Comparison of ENCODE assay signal across 27 cellular contexts in genomic region chr15:26620528-26620927, GRCh38.
"Had no signal": no experiment of that assay in that cellular context is flagged by ENCODE, and none has a peak within 500 bp of the region (broad histone marks: within the 10 kb centered on the region; RNA-seq: fewer than 3 reads in every experiment).

No MANE protein-coding gene starts in this region.

- H3K4me1 Mint-ChIP-seq: activated CD4-positive, alpha-beta T cell treated with anti-CD3 and anti-CD28 coated beads for 36 hours; activated CD8-positive, alpha-beta memory T cell treated with anti-CD3 and anti-CD28 coated beads, Interleukin-2, amount 10 ng/mL, durations not matched to agents 7 days and 5 days; activated naive CD4-positive, alpha-beta T cell treated with anti-CD3 and anti-CD28 coated beads, Interleukin-2, amount 50 U/mL, for 24 hours; activated naive CD8-positive, alpha-beta T cell treated with anti-CD3 and anti-CD28 coated beads, Interleukin-2, amount 50 U/mL, for 24 hours; immature natural killer cell; mesothelial cell of epicardium; naive thymus-derived CD8-positive, alpha-beta T cell; stimulated activated naive B cell treated with anti-CD40 and anti-IgM and Interleukin-4, amounts not matched to agents 10 μg/mL and 1 μg/mL and 100 μg/mL, for 72 hours had no signal

- H3K4me3 ChIP-seq: stomach, thyroid gland, upper lobe of right lung had no signal

- ATAC-seq: activated CD4-positive, alpha-beta T cell treated with anti-CD3 and anti-CD28 coated beads for 36 hours; activated CD8-positive, alpha-beta memory T cell treated with anti-CD3 and anti-CD28 coated beads, Interleukin-2, amount 10 ng/mL, durations not matched to agents 7 days and 5 days; activated CD8-positive, alpha-beta T cell treated with anti-CD3 and anti-CD28 coated beads, Interleukin-2, amount 10 ng/mL, durations not matched to agents 7 days and 5 days; activated naive CD8-positive, alpha-beta T cell treated with anti-CD3 and anti-CD28 coated beads, Interleukin-2, amount 50 U/mL, for 24 hours; left colon; naive thymus-derived CD8-positive, alpha-beta T cell; right cardiac atrium; stimulated activated naive B cell treated with anti-CD40 and anti-IgM and Interleukin-4, amounts not matched to agents 10 μg/mL and 1 μg/mL and 100 μg/mL, for 72 hours; upper lobe of right lung had no signal

- H3K9me3 ChIP-seq: thyroid gland, upper lobe of right lung had no signal

- H3K36me3 ChIP-seq: stomach, thyroid gland, upper lobe of right lung had no signal

- H3K4me1 ChIP-seq: stomach, thyroid gland, upper lobe of right lung had no signal

- H3K36me3 Mint-ChIP-seq: activated CD8-positive, alpha-beta memory T cell treated with anti-CD3 and anti-CD28 coated beads, Interleukin-2, amount 10 ng/mL, durations not matched to agents 7 days and 5 days; activated naive CD4-positive, alpha-beta T cell treated with anti-CD3 and anti-CD28 coated beads, Interleukin-2, amount 50 U/mL, for 24 hours; stimulated activated naive B cell treated with anti-CD40 and anti-IgM and Interleukin-4, amounts not matched to agents 10 μg/mL and 1 μg/mL and 100 μg/mL, for 72 hours had no signal

- H3K27ac Mint-ChIP-seq: activated CD4-positive, alpha-beta T cell treated with anti-CD3 and anti-CD28 coated beads for 36 hours; activated CD8-positive, alpha-beta memory T cell treated with anti-CD3 and anti-CD28 coated beads, Interleukin-2, amount 10 ng/mL, durations not matched to agents 7 days and 5 days; activated CD8-positive, alpha-beta T cell treated with anti-CD3 and anti-CD28 coated beads, Interleukin-2, amount 10 ng/mL, durations not matched to agents 7 days and 5 days; activated naive CD4-positive, alpha-beta T cell treated with anti-CD3 and anti-CD28 coated beads, Interleukin-2, amount 50 U/mL, for 24 hours; activated naive CD8-positive, alpha-beta T cell treated with anti-CD3 and anti-CD28 coated beads, Interleukin-2, amount 50 U/mL, for 24 hours; activated T-helper 2 cell treated with anti-CD3 and anti-CD28 coated beads, Interferon-gamma antibody, Interleukin-2, Interleukin-4, amounts not matched to agents 10 μg/mL and 5 μg/mL and 100 μg/mL, durations not matched to agents 14 hours and 24 hours and 36 hours; immature natural killer cell; mesothelial cell of epicardium; naive thymus-derived CD8-positive, alpha-beta T cell; stimulated activated naive B cell treated with anti-CD40 and anti-IgM and Interleukin-4, amounts not matched to agents 10 μg/mL and 1 μg/mL and 100 μg/mL, for 72 hours; T-helper 2 cell treated with Interferon-gamma antibody and Interleukin-4, amounts not matched to agents 5 μg/mL and 100 μg/mL, for 36 hours had no signal

- H3K27me3 Mint-ChIP-seq: activated CD4-positive, alpha-beta T cell treated with anti-CD3 and anti-CD28 coated beads for 36 hours; activated CD8-positive, alpha-beta memory T cell treated with anti-CD3 and anti-CD28 coated beads, Interleukin-2, amount 10 ng/mL, durations not matched to agents 7 days and 5 days; activated naive CD4-positive, alpha-beta T cell treated with anti-CD3 and anti-CD28 coated beads, Interleukin-2, amount 50 U/mL, for 24 hours; activated naive CD8-positive, alpha-beta T cell treated with anti-CD3 and anti-CD28 coated beads, Interleukin-2, amount 50 U/mL, for 24 hours; naive thymus-derived CD8-positive, alpha-beta T cell; stimulated activated naive B cell treated with anti-CD40 and anti-IgM and Interleukin-4, amounts not matched to agents 10 μg/mL and 1 μg/mL and 100 μg/mL, for 72 hours had no signal

- DNase-seq: activated CD4-positive, alpha-beta T cell treated with anti-CD3 and anti-CD28 coated beads for 36 hours; activated CD4-positive, CD25-positive, alpha-beta regulatory T cell; activated CD8-positive, alpha-beta memory T cell treated with anti-CD3 and anti-CD28 coated beads, Interleukin-2, amount 10 ng/mL, durations not matched to agents 7 days and 5 days; activated CD8-positive, alpha-beta T cell treated with anti-CD3 and anti-CD28 coated beads, Interleukin-2, amount 10 ng/mL, durations not matched to agents 7 days and 5 days; activated naive CD8-positive, alpha-beta T cell treated with anti-CD3 and anti-CD28 coated beads, Interleukin-2, amount 50 U/mL, for 24 hours; activated T-cell treated with anti-CD3 and anti-CD28 coated beads, Interleukin-2, amount 50 U/mL, for 48 hours; amygdala; caudate nucleus; cortex of kidney; hippocampal formation; immature natural killer cell; kidney; left colon; mammary epithelial cell; naive thymus-derived CD8-positive, alpha-beta T cell; right cardiac atrium; stimulated activated CD4-positive, alpha-beta T cell treated with anti-CD3 and anti-CD28 coated beads, Interleukin-15, amount 100 ng/mL, for 24 hours; stimulated activated CD4-positive, alpha-beta T cell treated with anti-CD3 and anti-CD28 coated beads, Interleukin-2, amount 100 ng/mL, for 24 hours; stimulated activated naive B cell treated with anti-CD40 and anti-IgM and Interleukin-4, amounts not matched to agents 10 μg/mL and 1 μg/mL and 100 μg/mL, for 72 hours; stomach; thyroid gland; upper lobe of right lung had no signal

- H3K4me3 Mint-ChIP-seq: activated CD4-positive, alpha-beta T cell treated with anti-CD3 and anti-CD28 coated beads for 36 hours; activated CD8-positive, alpha-beta memory T cell treated with anti-CD3 and anti-CD28 coated beads, Interleukin-2, amount 10 ng/mL, durations not matched to agents 7 days and 5 days; activated CD8-positive, alpha-beta T cell treated with anti-CD3 and anti-CD28 coated beads, Interleukin-2, amount 10 ng/mL, durations not matched to agents 7 days and 5 days; activated naive CD4-positive, alpha-beta T cell treated with anti-CD3 and anti-CD28 coated beads, Interleukin-2, amount 50 U/mL, for 24 hours; activated naive CD8-positive, alpha-beta T cell treated with anti-CD3 and anti-CD28 coated beads, Interleukin-2, amount 50 U/mL, for 24 hours; immature natural killer cell; mesothelial cell of epicardium; naive thymus-derived CD8-positive, alpha-beta T cell; stimulated activated naive B cell treated with anti-CD40 and anti-IgM and Interleukin-4, amounts not matched to agents 10 μg/mL and 1 μg/mL and 100 μg/mL, for 72 hours; T-helper 2 cell treated with Interferon-gamma antibody and Interleukin-4, amounts not matched to agents 5 μg/mL and 100 μg/mL, for 36 hours had no signal

- H3K27ac ChIP-seq: epithelial cell of prostate, stomach, thyroid gland, upper lobe of right lung had no signal

- H3K27me3 ChIP-seq: stomach, thyroid gland, upper lobe of right lung had no signal
